Comparison of ENCODE assay signal across 8 cellular contexts in genomic region chr14:21868442-21869046, GRCh38.
DNase-seq lines count a peak whose midpoint lies in the region; ATAC-seq and TF ChIP-seq lines count a peak whose summit lies in the region.

No MANE protein-coding gene starts in this region.

- H3K9me3 ChIP-seq in heart left ventricle: peaks cover 0 to 5% (median 0%) of the 10 kb centered on the region in 12 donors
- no peaks in the 10 kb centered on the region for H3K9me3 ChIP-seq in RWPE2 (ENCODE audit: severe bottlenecking)

- H3K36me3 ChIP-seq in heart left ventricle: no peaks in the 10 kb centered on the region
- H3K36me3 ChIP-seq in RWPE2 (ENCODE audit: low read depth): no peaks in the 10 kb centered on the region

- intact Hi-C loops in heart left ventricle (cut with DNase I) (no loop called here), cardiac septum (cut with DNase I) (no loop called here)

- TF ChIP-seq CTCF in heart left ventricle (IDR thresholded peaks at IDR 0.05) (peak; percentile 31 to 71 (median 48)), RWPE2 (IDR thresholded peaks at IDR 0.05; ENCODE audit: poor library complexity, severe bottlenecking) (peak; percentile 84)

- H3K4me3 ChIP-seq in heart left ventricle: no peak overlapping the region
- no peak overlapping the region for H3K4me3 ChIP-seq in RWPE2 (ENCODE audit: severe bottlenecking)

- peak in 2 of 4 donors; percentile 34 to 67 for ATAC-seq in heart left ventricle
- ATAC-seq in HG03342 (IDR thresholded peaks at IDR 0.05; ENCODE audit: unreplicated experiment): peak; percentile 80
- peak; percentile 70 for ATAC-seq in RWPE2 (ENCODE audit: low read depth)
- no peak for ATAC-seq in HG02970 (IDR thresholded peaks at IDR 0.05; ENCODE audit: low FRiP score, unreplicated experiment)

- H3K27me3 ChIP-seq in heart left ventricle (peaks cover 0 to 5% (median 0%) of the 10 kb centered on the region in 9 donors), RWPE2 (ENCODE audit: insufficient read depth, poor library complexity, severe bottlenecking) (peaks cover 10% of the 10 kb centered on the region)

- 54 to 84% (median 68%) methylated on average over 2 of the region's 2 CpGs for WGBS in heart left ventricle, 4 donors

- DNase-seq in heart left ventricle: peak in 1 of 5 donors; percentile 24
- no peak for DNase-seq in cardiac septum (ENCODE audit: low spot score)
- DNase-seq in RWPE2 (ENCODE audit: low spot score): no peak
- DNase-seq in activated T-helper 1 cell treated with anti-CD3 and anti-CD28 coated beads, Interleukin-2, amount 50 U/mL, for 16 hours (ENCODE audit: low read depth in 1 of 2, low spot score in 1 of 2): peak; percentile 45 to 53
- peak; percentile 44 for DNase-seq in globus pallidus (ENCODE audit: low spot score)
- DNase-seq in retina: peak; percentile 43

- no peak overlapping the region for H3K27ac ChIP-seq in heart left ventricle
- no peak overlapping the region for H3K27ac ChIP-seq in RWPE2 (ENCODE audit: poor library complexity, severe bottlenecking)

- H3K4me1 ChIP-seq in heart left ventricle: no peaks in the 10 kb centered on the region
- peaks cover 18% of the 10 kb centered on the region for H3K4me1 ChIP-seq in RWPE2 (ENCODE audit: insufficient read depth, poor library complexity, severe bottlenecking)

- TF ChIP-seq POLR2A in heart left ventricle (IDR thresholded peaks at IDR 0.05): no peak

Comparison
In these comparisons a context has a peak if more than half of its experiments do, and no peak if none do; other contexts are left out.
1. DNase-seq: peak in activated T-helper 1 cell treated with anti-CD3 and anti-CD28 coated beads, Interleukin-2, amount 50 U/mL, for 16 hours (2 of 2), globus pallidus (single experiment) and retina (single experiment); none in cardiac septum (single experiment) and RWPE2 (single experiment).